Comparison of ENCODE assay signal across 9 cellular contexts in genomic region chr9:34636791-34637355, GRCh38. TPM values are rescaled to one million over a fixed set of nuclear protein-coding genes. Genes with fewer than 3 reads are reported as not detected.
DNase-seq lines count a peak whose midpoint lies in the region; ATAC-seq and TF ChIP-seq lines count a peak whose summit lies in the region.
"Had no signal": no experiment of that assay in that cellular context is flagged by ENCODE, and none has a peak within 500 bp of the region (broad histone marks: within the 10 kb centered on the region; RNA-seq: fewer than 3 reads in every experiment).

No MANE protein-coding gene starts in this region.

- intact Hi-C loops in HCT116 (cut with micrococcal nuclease): no loop called here
- intact Hi-C loops in sciatic nerve (cut with DNase I): no loop called here

- H3K27me3 ChIP-seq in BLaER1 (peaks cover 3% of the 10 kb centered on the region; the same call in 1 of the 2 replicates), HCT116 (ENCODE audit: insufficient read depth, low read length) (no peaks in the 10 kb centered on the region)

- RAD21 ChIA-PET in HCT116 (lab: Charles Lee; ENCODE audit: low non-redundant PET in 1 of 2, low total read pairs in 2 of 2, uncharacterized antibody in 2 of 2, unreplicated experiment in 2 of 2): no interaction called here

- no peaks in the 10 kb centered on the region for H3K9me2 ChIP-seq in HCT116 (ENCODE audit: insufficient read depth)

- TF ChIP-seq RAD21 in HCT116 (IDR thresholded peaks at IDR 0.05; ENCODE audit: low read depth): no peak

- TF ChIP-seq CTCF in HCT116 (IDR thresholded peaks at IDR 0.05 in 2 of 3, conservative IDR thresholded peaks at IDR 0.05 in 1 of 3; ENCODE audit: borderline replicate concordance in 1 of 3, insufficient read depth in 1 of 3, low read depth in 2 of 3, low read length in 2 of 3) (no peak), WTC11 (IDR thresholded peaks at IDR 0.05) (no peak), foreskin fibroblast (IDR thresholded peaks at IDR 0.05; ENCODE audit: low read depth, low read length) (no peak)

- H3K4me1 ChIP-seq in BLaER1: peaks cover 47% of the 10 kb centered on the region
- peaks cover 15 to 38% of the 10 kb centered on the region in 2 experiments; a peak in 3 of 4 replicates for H3K4me1 ChIP-seq in HCT116 (ENCODE audit: control insufficient read depth in 1 of 2, insufficient read depth in 2 of 2, low read length in 2 of 2)

- peaks cover 11% of the 10 kb centered on the region for H3K36me3 ChIP-seq in BLaER1
- H3K36me3 ChIP-seq in HCT116 (ENCODE audit: control insufficient read depth in 1 of 2, insufficient read depth in 2 of 2, low read length in 2 of 2): peaks cover 0 to 12% of the 10 kb centered on the region in 2 experiments; a peak in 2 of 4 replicates

- H3K4me3 Mint-ChIP-seq in WTC11: peak overlapping the region; percentile 83

- POLR2A ChIA-PET in HCT116 (lab: Charles Lee) (interaction anchor here (1.3 to 3.1 kb wide), 5 partner anchors 8 to 28 kb away, joined by 4 to 26 read pairs (median 8); partner anchors contain the start of genes ARID3C, DCTN3, GALT and IL11RA), WTC11 (lab: Charles Lee) (interaction anchor here (1.5 to 2.1 kb wide), 4 partner anchors 10 to 28 kb away, joined by 5 to 25 read pairs (median 6); partner anchors contain the start of genes DCTN3, GALT and IL11RA)

- H3K27me3 Mint-ChIP-seq in WTC11 (ENCODE audit: low read depth): peaks cover 18% of the 10 kb centered on the region

- H3K4me3 ChIP-seq in BLaER1 (peak overlapping the region; percentile 77), HCT116 (replicated peaks in 1 of 2; ENCODE audit: low read depth in 1 of 2, low read length in 2 of 2) (peak overlapping the region; percentile 94), foreskin fibroblast (ENCODE audit: low read depth in 1 of 2, low read length in 2 of 2) (peak overlapping the region; percentile 62 to 75)

- no peak overlapping the region for H2AFZ ChIP-seq in HCT116 (ENCODE audit: low read depth, low read length, poor library complexity, severe bottlenecking)

- TSS peak; percentile 46 for BruUV-seq in HCT116 (replicated peaks; lab: Mats Ljungman, UMichigan)

- H3K36me3 Mint-ChIP-seq in WTC11: peaks cover 4% of the 10 kb centered on the region

- CTCF ChIA-PET in HCT116 (lab: Charles Lee): interaction anchor here (2.5 kb wide), 1 partner anchor 33 kb away, joined by 7 read pairs; no protein-coding TSS in a partner anchor
- CTCF ChIA-PET in WTC11 (lab: Charles Lee): interaction anchor here (0.7 to 6.7 kb wide), 16 partner anchors 8 to 233 kb away, joined by 3 to 94 read pairs (median 8); partner anchors contain the start of genes ARID3C, CCL27, DCTN3 and GALT

- peak overlapping the region; percentile 84 for H3K27ac ChIP-seq in BLaER1
- peak overlapping the region; percentile 85 for H3K27ac ChIP-seq in HCT116 (ENCODE audit: low read depth, low read length)

- H3K4me1 Mint-ChIP-seq in WTC11: peaks cover 22% of the 10 kb centered on the region

- H3K9ac ChIP-seq in BLaER1: peak overlapping the region; percentile 87
- H3K9ac ChIP-seq in HCT116 (ENCODE audit: low read length): peak overlapping the region; percentile 94

- no peak for DNase-seq in HCT116 (ENCODE audit: low read depth, low spot score)
- no peak for DNase-seq in WTC11 (ENCODE audit: low spot score)
- peak in 1 of 2 donors; percentile 65 for DNase-seq in foreskin fibroblast
- DNase-seq in sciatic nerve (ENCODE audit: low spot score): peak; percentile 76

- peaks cover 27% of the 10 kb centered on the region for H3K79me2 ChIP-seq in HCT116 (ENCODE audit: insufficient read depth, low read length)

- H3K9me3 Mint-ChIP-seq in WTC11: no peaks in the 10 kb centered on the region

- peak overlapping the region; percentile 91 for H3K4me2 ChIP-seq in BLaER1
- peak overlapping the region; percentile 95 for H3K4me2 ChIP-seq in HCT116 (ENCODE audit: low read length)

- H4K20me1 ChIP-seq in BLaER1: peaks cover 43% of the 10 kb centered on the region
- no peaks in the 10 kb centered on the region for H4K20me1 ChIP-seq in HCT116 (ENCODE audit: insufficient read depth)

- no peak for TF ChIP-seq POLR2A in HCT116 (IDR thresholded peaks at IDR 0.05; ENCODE audit: borderline replicate concordance, extremely low read depth, insufficient read depth, insufficient read length)

- no peak overlapping the region for H3K27ac Mint-ChIP-seq in WTC11

- ATAC-seq in HCT116: peak; percentile 1
- no peak for ATAC-seq in WTC11
- no peak for ATAC-seq in sciatic nerve
- ATAC-seq in GM18867 (IDR thresholded peaks at IDR 0.05; ENCODE audit: unreplicated experiment): no peak
- ATAC-seq in HG02970 (IDR thresholded peaks at IDR 0.05; ENCODE audit: low FRiP score, unreplicated experiment): no peak
- ATAC-seq in HG03342 (IDR thresholded peaks at IDR 0.05; ENCODE audit: unreplicated experiment): no peak

- H3K9me3 ChIP-seq in BLaER1 (no peaks in the 10 kb centered on the region), HCT116 (ENCODE audit: control insufficient read depth in 1 of 2, insufficient read depth in 1 of 2, low read depth in 1 of 2, low read length in 2 of 2) (no peaks in the 10 kb centered on the region)

TF ChIP-seq in HCT116, 20 proteins besides CTCF, POLR2A, EP300 and RAD21:
- TF ChIP-seq SP1 (IDR thresholded peaks at IDR 0.05; ENCODE audit: low read depth) (no peak), ZBTB33 (IDR thresholded peaks at IDR 0.05; ENCODE audit: extremely low read depth, insufficient replicate concordance, low read length) (no peak)

TF ChIP-seq in WTC11, 78 proteins besides CTCF, POLR2A, EP300 and RAD21:
- TF ChIP-seq SP1 (CRISPR knock-in tag; conservative IDR thresholded peaks at IDR 0.05): no peak
- 0 out of 2 replicates have a peak, but pooled peaks have one; percentile 53 for TF ChIP-seq USF2 (CRISPR knock-in tag; IDR thresholded peaks at IDR 0.05)
- TF ChIP-seq ZNF281 (CRISPR knock-in tag; IDR thresholded peaks at IDR 0.05): peak; percentile 66
TF ChIP-seq in WTC11: peak in this region for 2.

RNA-seq across cellular contexts. Expression of gene SIGMAR1, which starts 0.7 kb away (rescaled TPM):
- total RNA-seq in HCT116 (2021; ENCODE audit: unreplicated experiment) (109 TPM), WTC11 (2021) (108 to 116 TPM (median 109 TPM) in 3 replicates), sciatic nerve (43.6 TPM)
- 130 and 131 TPM in 2 replicates for polyA plus RNA-seq in HCT116 (2012)

RNA-seq across cellular contexts. Expression of gene ARID3C, which starts 8.0 kb away (rescaled TPM):
- total RNA-seq in HCT116 (2021; ENCODE audit: unreplicated experiment) (0.42 TPM), WTC11 (2021) (0.14 to 0.23 TPM (median 0.15 TPM) in 3 replicates), sciatic nerve (1.2 TPM)
- polyA plus RNA-seq in HCT116 (2012): 0.20 and 0.29 TPM in 2 replicates
- total RNA-seq: renal cortical epithelial cell had no signal

RNA-seq across cellular contexts. Expression of gene GALT, which starts 9.6 kb away (rescaled TPM):
- total RNA-seq in HCT116 (2021; ENCODE audit: unreplicated experiment) (28.2 TPM), WTC11 (2021) (35.9 to 39.7 TPM (median 37.6 TPM) in 3 replicates), sciatic nerve (48.9 TPM)
- 23.5 and 27.8 TPM in 2 replicates for polyA plus RNA-seq in HCT116 (2012)

RNA-seq across cellular contexts. Expression of gene IL11RA, which starts 15.1 kb away (rescaled TPM):
- 10.6 TPM for total RNA-seq in HCT116 (2021; ENCODE audit: unreplicated experiment)
- polyA plus RNA-seq in HCT116 (2012): 9.5 and 9.9 TPM in 2 replicates
- 7.2 to 8.6 TPM (median 7.6 TPM) in 3 replicates for total RNA-seq in WTC11 (2021)
- total RNA-seq in sciatic nerve: 31.3 TPM

RNA-seq across cellular contexts. Expression of gene DCTN3, which starts 16.6 kb away (rescaled TPM):
- total RNA-seq in HCT116 (2021; ENCODE audit: unreplicated experiment) (64.0 TPM), WTC11 (2021) (23.8 to 28.7 TPM (median 27.5 TPM) in 3 replicates), sciatic nerve (67.6 TPM)
- 101 and 125 TPM in 2 replicates for polyA plus RNA-seq in HCT116 (2012)
